Comparison of ENCODE assay signal across 21 cellular contexts in the genomic region with DNA sequence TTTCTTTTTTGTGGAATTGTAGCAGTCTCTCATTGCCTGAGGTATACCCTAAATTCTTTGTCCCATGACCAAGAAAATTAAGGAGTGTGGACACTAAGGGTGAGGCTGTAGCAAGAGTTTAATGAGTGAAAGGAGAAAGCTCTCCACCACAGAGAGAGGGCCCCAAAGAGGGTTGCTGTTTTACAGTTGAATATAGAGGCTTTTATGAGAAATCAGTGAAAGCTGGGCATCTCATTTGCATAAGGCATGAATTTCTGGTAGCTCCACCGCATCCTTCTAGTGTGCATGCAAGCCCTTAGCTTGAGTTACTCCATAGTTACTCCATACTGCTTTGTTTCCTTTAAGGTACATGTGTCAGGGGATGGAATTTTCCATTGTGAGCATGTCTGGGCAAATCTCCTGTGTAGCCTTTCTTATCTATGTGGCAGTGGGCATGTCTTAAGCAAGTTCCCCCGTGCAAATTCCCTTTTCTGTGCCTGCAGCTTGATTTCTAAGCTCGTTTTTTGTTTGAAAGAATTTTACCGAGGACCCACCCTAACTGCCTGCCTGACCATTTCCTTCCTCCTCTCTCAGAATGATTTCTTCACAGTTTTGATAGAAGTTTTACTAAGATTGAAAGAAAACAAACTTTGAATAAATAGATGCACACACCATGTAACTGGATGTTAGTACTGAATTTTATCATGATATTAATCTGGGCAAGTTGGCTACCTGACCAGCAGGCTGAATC.
DNase-seq lines count a peak whose midpoint lies in the region; ATAC-seq, FAIRE-seq and TF ChIP-seq lines count a peak whose summit lies in the region.
"Had no signal": no experiment of that assay in that cellular context is flagged by ENCODE, and none has a peak within 500 bp of the region (broad histone marks: within the 10 kb centered on the region; RNA-seq: fewer than 3 reads in every experiment).

No MANE protein-coding gene starts in this region.

- 2% methylated on average over 4 of the region's 4 CpGs for whole genome bisulfite sequencing in K562 (ENCODE audit: insufficient coverage, low coverage, missing lambda C conversion rate)
- 95% methylated on average over 4 of the region's 4 CpGs for WGBS in liver

- H3K36me3 ChIP-seq in K562 (ENCODE audit: control insufficient read depth, insufficient read depth, low read length) (no peaks in the 10 kb centered on the region), liver (ENCODE audit: control insufficient read depth in 4 of 4, insufficient read depth in 3 of 4, low read depth in 1 of 4, low read length in 3 of 4) (peaks cover 0 to 4% (median 0%) of the 10 kb centered on the region in 4 donors), PC-3 (ENCODE audit: low read depth, low read length) (0 out of 2 replicates have a peak, but pooled peaks cover 5% of the 10 kb centered on the region)
- H3K36me3 ChIP-seq: BE2C, SJSA1 had no signal

- H3K9me3 ChIP-seq in K562 (replicated peaks; ENCODE audit: control insufficient read depth, insufficient read depth, low read depth, low read length) (no peaks in the 10 kb centered on the region), liver (ENCODE audit: control insufficient read depth in 4 of 4, low read length in 3 of 4) (peaks cover 6 to 21% (median 11%) of the 10 kb centered on the region in 4 donors), PC-3 (ENCODE audit: low read length) (peaks cover 10% of the 10 kb centered on the region; the same call in 1 of the 2 replicates)
- H3K9me3 ChIP-seq: SJSA1 had no signal

- H3K79me2 ChIP-seq in K562 (ENCODE audit: control insufficient read depth, insufficient read depth, low read length) (no peaks in the 10 kb centered on the region), PC-3 (ENCODE audit: low read length) (no peaks in the 10 kb centered on the region)

- ATAC-seq in K562 (no peak), GM18858 (IDR thresholded peaks at IDR 0.05; ENCODE audit: unreplicated experiment) (no peak), left colon (no peak), PC-3 (no peak)
- ATAC-seq: Panc1 had no signal

- TF ChIP-seq EP300 in K562 (IDR thresholded peaks at IDR 0.05; ENCODE audit: low read length): no peak

- in situ Hi-C loops in K562 (cut with MboI): no loop called here

- no peak overlapping the region for H3K4me3 ChIP-seq in K562
- peak overlapping the region in 2 of 3 donors; percentile 3 to 62 for H3K4me3 ChIP-seq in liver (ENCODE audit: low read depth in 1 of 3, low read length in 3 of 3)
- no peak overlapping the region for H3K4me3 ChIP-seq in PC-3 (ENCODE audit: low read length)
- H3K4me3 ChIP-seq: SJSA1 had no signal

- no peaks in the 10 kb centered on the region for H3K9me2 ChIP-seq in PC-3 (replicated peaks; ENCODE audit: low read length)

- POLR2A ChIA-PET in K562 (lab: Yijun Ruan, JAX): no interaction called here
- POLR2A ChIA-PET in PC-3 (lab: Charles Lee; ENCODE audit: unreplicated experiment): no interaction called here

- no peak for TF ChIP-seq CTCF in K562 (IDR thresholded peaks at IDR 0.05 in 2 of 3, conservative IDR thresholded peaks at IDR 0.05 in 1 of 3; ENCODE audit: insufficient read depth in 2 of 3, low read depth in 1 of 3, low read length in 3 of 3)
- no peak for TF ChIP-seq CTCF in liver (IDR thresholded peaks at IDR 0.05; ENCODE audit: low read depth, low read length, missing input control)
- TF ChIP-seq CTCF in PC-3 (conservative IDR thresholded peaks at IDR 0.05; ENCODE audit: low read depth, low read length): no peak

- H2AFZ ChIP-seq in K562 (ENCODE audit: low read depth, low read length) (no peak overlapping the region), PC-3 (ENCODE audit: low read length) (no peak overlapping the region)

- H3K27me3 ChIP-seq in K562 (ENCODE audit: control insufficient read depth in 2 of 2, insufficient read depth in 2 of 2, low read length in 2 of 2) (no peaks in the 10 kb centered on the region), liver (ENCODE audit: control insufficient read depth in 4 of 4, insufficient read depth in 4 of 4, low read length in 3 of 4) (no peaks in the 10 kb centered on the region), PC-3 (ENCODE audit: low read length) (no peaks in the 10 kb centered on the region)
- H3K27me3 ChIP-seq: BE2C, SJSA1 had no signal

- intact Hi-C loops in K562 (cut with micrococcal nuclease) (no loop called here), left colon (cut with DNase I, micrococcal nuclease) (no loop called here), PC-3 (cut with micrococcal nuclease) (no loop called here)

- no peak overlapping the region for H3K27ac ChIP-seq in K562 (ENCODE audit: extremely low read depth, low read depth, low read length)
- H3K27ac ChIP-seq in liver (ENCODE audit: low read depth in 1 of 2, low read length in 2 of 2): no peak overlapping the region
- no peak overlapping the region for H3K27ac ChIP-seq in PC-3 (ENCODE audit: low read length)
- H3K27ac ChIP-seq: 22Rv1, HL-60, SJSA1 had no signal

- no peaks in the 10 kb centered on the region for H3F3A ChIP-seq in PC-3 (ENCODE audit: low read length, unreplicated experiment)

- no peak overlapping the region for H3K9ac ChIP-seq in K562 (ENCODE audit: insufficient read depth in 1 of 2, low read depth in 2 of 2, low read length in 2 of 2)
- no peak overlapping the region for H3K9ac ChIP-seq in liver (ENCODE audit: low read depth in 1 of 2, low read length in 2 of 2)
- no peak overlapping the region for H3K9ac ChIP-seq in PC-3 (ENCODE audit: low read length)

- FAIRE-seq in K562 (lab: Jason Lieb, UNC): no peak
- FAIRE-seq: H54 had no signal

- TF ChIP-seq RAD21 in K562 (CRISPR knock-in tag; conservative IDR thresholded peaks at IDR 0.05 in 1 of 2, IDR thresholded peaks at IDR 0.05 in 1 of 2): no peak
- TF ChIP-seq RAD21 in liver (IDR thresholded peaks at IDR 0.05): no peak

- CTCF ChIA-PET in K562 (lab: Yijun Ruan, JAX; ENCODE audit: low intra/inter-chr PET ratio): no interaction called here
- CTCF ChIA-PET in PC-3 (lab: Charles Lee): no interaction called here

- DNase-seq in DMS 273 (lab: John Stamatoyannopoulos, UW; ENCODE audit: unreplicated experiment): peak; percentile 1
- DNase-seq in DMS 273 treated with DMSO at 0.1 percent for 48 hours (lab: John Stamatoyannopoulos, UW): no peak
- peak; percentile 8 for DNase-seq in HT1080 (ENCODE audit: low read depth)
- DNase-seq in K562 (ENCODE audit: extremely low read depth in 1 of 4, low spot score in 3 of 4): no peak
- no peak for DNase-seq in left colon
- no peak for DNase-seq in PC-3
- DNase-seq: BE2C; CD4-positive, CD25-positive, alpha-beta regulatory T cell; COR-L47; MV-4-11; NCI-H1417 treated with DMSO at 0.1 percent for 48 hours; NCI-H187 treated with DMSO at 0.1 percent for 48 hours; NCI-H345; NCI-H524 treated with DMSO at 0.1 percent for 48 hours had no signal

- H4K20me1 ChIP-seq in K562 (replicated peaks; ENCODE audit: control insufficient read depth, insufficient read depth, low read length): no peaks in the 10 kb centered on the region
- no peaks in the 10 kb centered on the region for H4K20me1 ChIP-seq in PC-3 (ENCODE audit: low read length)

- H3K4me2 ChIP-seq in K562 (ENCODE audit: insufficient read depth, low read length) (no peak overlapping the region), PC-3 (ENCODE audit: low read length) (no peak overlapping the region)

- TF ChIP-seq POLR2A in K562 (conservative IDR thresholded peaks at IDR 0.05): no peak

- BruUV-seq in K562 (replicated peaks; lab: Mats Ljungman, UMichigan): no TSS peak
- no TSS peak for BruUV-seq in PC-3 (replicated peaks; lab: Mats Ljungman, UMichigan)

- H3K9me1 ChIP-seq in K562 (ENCODE audit: control insufficient read depth, insufficient read depth, low read length): no peaks in the 10 kb centered on the region

- H3K4me1 ChIP-seq in K562 (replicated peaks in 1 of 2; ENCODE audit: control insufficient read depth in 2 of 2, insufficient read depth in 2 of 2, low read length in 2 of 2): no peaks in the 10 kb centered on the region
- H3K4me1 ChIP-seq in liver (ENCODE audit: control insufficient read depth in 4 of 4, insufficient read depth in 4 of 4, low read length in 3 of 4): no peaks in the 10 kb centered on the region
- H3K4me1 ChIP-seq in PC-3 (ENCODE audit: insufficient read depth, low read length): no peaks in the 10 kb centered on the region
- H3K4me1 ChIP-seq: BE2C, SJSA1 had no signal

TF ChIP-seq in K562, 482 proteins besides CTCF, POLR2A, EP300 and RAD21:
- TF ChIP-seq ZFP36 (IDR thresholded peaks at IDR 0.05; ENCODE audit: low read depth, low read length, partially characterized antibody) (peak; percentile 82), ZNF324 (CRISPR knock-in tag; IDR thresholded peaks at IDR 0.05) (no peak)

TF ChIP-seq in liver, 16 proteins besides CTCF, POLR2A, EP300 and RAD21:
- TF ChIP-seq, protein P1, sequence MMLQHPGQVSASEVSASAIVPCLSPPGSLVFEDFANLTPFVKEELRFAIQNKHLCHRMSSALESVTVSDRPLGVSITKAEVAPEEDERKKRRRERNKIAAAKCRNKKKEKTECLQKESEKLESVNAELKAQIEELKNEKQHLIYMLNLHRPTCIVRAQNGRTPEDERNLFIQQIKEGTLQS (IDR thresholded peaks at IDR 0.05): no peak
- TF ChIP-seq SP1 (IDR thresholded peaks at IDR 0.05) (no peak), FOXA1 (IDR thresholded peaks at IDR 0.05) (no peak), EGR1 (IDR thresholded peaks at IDR 0.05; ENCODE audit: low read depth in 2 of 2) (no peak), NR2F2 (IDR thresholded peaks at IDR 0.05) (no peak), HNF4G (IDR thresholded peaks at IDR 0.05) (no peak), YY1 (IDR thresholded peaks at IDR 0.05) (no peak), RXRA (IDR thresholded peaks at IDR 0.05) (no peak)
- TF ChIP-seq, protein P2, sequence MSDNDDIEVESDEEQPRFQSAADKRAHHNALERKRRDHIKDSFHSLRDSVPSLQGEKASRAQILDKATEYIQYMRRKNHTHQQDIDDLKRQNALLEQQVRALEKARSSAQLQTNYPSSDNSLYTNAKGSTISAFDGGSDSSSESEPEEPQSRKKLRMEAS (IDR thresholded peaks at IDR 0.05): no peak

Comparison
In these comparisons a context has a peak if more than half of its experiments do, and no peak if none do; other contexts are left out.
1. DNase-seq: peak in DMS 273 (single experiment) and HT1080 (single experiment); none in DMS 273 treated with DMSO at 0.1 percent for 48 hours (single experiment), K562 (0 of 4), left colon (0 of 2) and PC-3 (single experiment).
2. H3K4me3 ChIP-seq: peak in liver (2 of 3); none in K562 (single experiment) and PC-3 (single experiment).